ENCODE assay signal across 20 cellular contexts in the genomic region with DNA sequence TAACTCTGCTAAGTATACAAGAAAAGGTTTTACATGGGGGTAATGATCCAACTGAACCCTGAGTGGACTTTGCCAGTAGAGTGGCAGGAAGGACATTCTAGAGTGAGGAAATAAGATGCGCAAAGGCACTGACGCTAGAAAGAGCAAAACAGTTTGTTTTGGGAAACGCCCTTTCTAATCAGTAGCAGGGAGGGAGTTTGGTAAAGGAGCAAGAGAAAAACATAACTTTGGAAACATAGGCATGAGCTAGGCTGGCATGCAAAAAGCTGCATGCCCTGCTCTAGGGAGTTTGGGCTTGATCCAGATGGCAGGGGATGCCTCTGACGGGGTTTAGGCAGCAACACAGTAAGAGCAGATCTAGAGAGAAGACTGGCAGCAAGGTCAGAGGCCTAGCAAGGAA.
DNase-seq lines count a peak whose midpoint lies in the region; ATAC-seq, FAIRE-seq and TF ChIP-seq lines count a peak whose summit lies in the region.
"Had no signal": no experiment of that assay in that cellular context is flagged by ENCODE, and none has a peak within 500 bp of the region (broad histone marks: within the 10 kb centered on the region; RNA-seq: fewer than 3 reads in every experiment).

No MANE protein-coding gene starts in this region.

- H3K36me3 ChIP-seq in K562 (ENCODE audit: control insufficient read depth, insufficient read depth, low read length) (peaks cover 3% of the 10 kb centered on the region; the same call in 1 of the 3 replicates), gastroesophageal sphincter (peaks cover 0 to 43% of the 10 kb centered on the region in 2 donors), mesenchymal stem cell (ENCODE audit: control insufficient read depth in 1 of 2, insufficient read depth in 2 of 2, low read depth in 1 of 2, low read length in 2 of 2) (peaks cover 13 to 98% of the 10 kb centered on the region in 2 experiments), upper lobe of right lung (peaks cover 40% of the 10 kb centered on the region)

- no peaks in the 10 kb centered on the region for H3K9me3 ChIP-seq in K562 (replicated peaks; ENCODE audit: control insufficient read depth, insufficient read depth, low read depth, low read length)
- no peaks in the 10 kb centered on the region for H3K9me3 ChIP-seq in gastroesophageal sphincter
- no peaks in the 10 kb centered on the region for H3K9me3 ChIP-seq in mesenchymal stem cell (ENCODE audit: control insufficient read depth, low read length)
- no peaks in the 10 kb centered on the region for H3K9me3 ChIP-seq in upper lobe of right lung
- H3K9me3 ChIP-seq: BE2C had no signal

- no peak overlapping the region for H2BK15ac ChIP-seq in mesenchymal stem cell (ENCODE audit: low read depth, poor library complexity, severe bottlenecking)

- H3K9ac ChIP-seq in K562 (ENCODE audit: insufficient read depth in 1 of 2, low read depth in 2 of 2, low read length in 2 of 2), result peak overlapping the region; percentile 15 to 43; a peak in 1 of 4 replicates
- no peak overlapping the region for H3K9ac ChIP-seq in mesenchymal stem cell (ENCODE audit: low read length)
- H3K9ac ChIP-seq: neural progenitor cell had no signal

- DNase-seq in K562 (ENCODE audit: extremely low read depth in 1 of 4, low spot score in 3 of 4) (peak in 2 of 4 experiments; percentile 19 to 23), mesenchymal stem cell (no peak), upper lobe of right lung (no peak), HTR-8/SVneo (ENCODE audit: insufficient read length, low spot score) (no peak)
- no peak for DNase-seq in activated effector memory CD4-positive, alpha-beta T cell treated with anti-CD3 and anti-CD28 coated beads, Interleukin-2, amount 50 U/mL, for 16 hours
- DNase-seq: activated B cell treated with CpG ODN at 0.5 μM for 24 hours; activated CD8-positive, alpha-beta memory T cell treated with anti-CD3 and anti-CD28 coated beads for 24 hours; BE2C; GDM1; mesendoderm; MV-4-11; NCI-H2029 treated with DMSO at 0.1 percent for 48 hours; NCI-H510A; SHP77 treated with DMSO at 0.1 percent for 48 hours; stimulated activated naive CD8-positive, alpha-beta T cell treated with anti-CD3 and anti-CD28 coated beads, Interleukin-15, amount 100 ng/mL, for 72 hours; T-helper 2 cell had no signal

- no peak for TF ChIP-seq CTCF in K562 (IDR thresholded peaks at IDR 0.05 in 2 of 3, conservative IDR thresholded peaks at IDR 0.05 in 1 of 3; ENCODE audit: insufficient read depth in 2 of 3, low read depth in 1 of 3, low read length in 3 of 3)
- TF ChIP-seq CTCF in gastroesophageal sphincter (IDR thresholded peaks at IDR 0.05), result no peak
- TF ChIP-seq CTCF in upper lobe of right lung (IDR thresholded peaks at IDR 0.05), result no peak

- no peaks in the 10 kb centered on the region for H3K27me3 ChIP-seq in K562 (ENCODE audit: control insufficient read depth in 2 of 2, insufficient read depth in 2 of 2, low read length in 2 of 2)
- no peaks in the 10 kb centered on the region for H3K27me3 ChIP-seq in gastroesophageal sphincter
- H3K27me3 ChIP-seq in mesenchymal stem cell (ENCODE audit: control insufficient read depth in 1 of 2, insufficient read depth in 1 of 2, low read length in 2 of 2), result no peaks in the 10 kb centered on the region
- no peaks in the 10 kb centered on the region for H3K27me3 ChIP-seq in upper lobe of right lung
- H3K27me3 ChIP-seq: BE2C, neural progenitor cell had no signal

- H2BK120ac ChIP-seq in mesenchymal stem cell (ENCODE audit: low read depth, low read length), result no peak overlapping the region

- H3K4ac ChIP-seq in mesenchymal stem cell (ENCODE audit: low read depth in 1 of 2, low read length in 2 of 2), result no peak overlapping the region

- H2BK5ac ChIP-seq in mesenchymal stem cell (ENCODE audit: low read depth, low read length, poor library complexity, severe bottlenecking), result no peak overlapping the region

- TF ChIP-seq EP300 in K562 (IDR thresholded peaks at IDR 0.05; ENCODE audit: low read length), result no peak
- TF ChIP-seq EP300 in gastroesophageal sphincter (IDR thresholded peaks at IDR 0.05), result no peak

- H3K23ac ChIP-seq in mesenchymal stem cell (ENCODE audit: low read length in 2 of 2), result no peak overlapping the region

- FAIRE-seq in K562 (lab: Jason Lieb, UNC), result peak; percentile 75
- FAIRE-seq in HTR-8/SVneo (lab: Jason Lieb, UNC), result no peak
- FAIRE-seq: GM12891 had no signal

- 29% methylated on average over 4 of the region's 4 CpGs for WGBS in K562 (ENCODE audit: insufficient coverage, low coverage, missing lambda C conversion rate)
- WGBS in gastroesophageal sphincter (ENCODE audit: low coverage in 1 of 2), 2 donors, result 31 to 47% methylated on average over 4 of the region's 4 CpGs
- 97% methylated on average over 4 of the region's 4 CpGs for WGBS in mesenchymal stem cell

- H3K4me2 ChIP-seq in K562 (ENCODE audit: insufficient read depth, low read length) (peak overlapping the region; percentile 28; the same call in 1 of the 2 replicates), mesenchymal stem cell (ENCODE audit: low read length, poor library complexity, severe bottlenecking) (no peak overlapping the region)
- H3K4me2 ChIP-seq: neural progenitor cell had no signal

- no peaks in the 10 kb centered on the region for H3K9me1 ChIP-seq in K562 (ENCODE audit: control insufficient read depth, insufficient read depth, low read length)

- CTCF ChIA-PET in K562 (lab: Yijun Ruan, JAX; ENCODE audit: low intra/inter-chr PET ratio), result no interaction called here

- no TSS peak for BruUV-seq in K562 (replicated peaks; lab: Mats Ljungman, UMichigan)

- TF ChIP-seq POLR2A in K562 (conservative IDR thresholded peaks at IDR 0.05) (no peak), gastroesophageal sphincter (IDR thresholded peaks at IDR 0.05) (no peak)

- H3K4me3 ChIP-seq in K562 (no peak overlapping the region), gastroesophageal sphincter (no peak overlapping the region), mesenchymal stem cell (ENCODE audit: insufficient read depth in 1 of 2, low read depth in 1 of 2, low read length in 2 of 2) (no peak overlapping the region), upper lobe of right lung (no peak overlapping the region)
- H3K4me3 ChIP-seq: neural progenitor cell had no signal

- POLR2A ChIA-PET in K562 (lab: Yijun Ruan, JAX), result no interaction called here

- intact Hi-C loops in K562 (cut with micrococcal nuclease), result no loop called here
- intact Hi-C loops in upper lobe of right lung (cut with DNase I), result no loop called here

- H4K91ac ChIP-seq in mesenchymal stem cell (ENCODE audit: low read length), result no peak overlapping the region

- H3K4me1 ChIP-seq in K562 (replicated peaks in 1 of 2; ENCODE audit: control insufficient read depth in 2 of 2, insufficient read depth in 2 of 2, low read length in 2 of 2) (peaks cover 0 to 20% of the 10 kb centered on the region in 2 experiments; a peak in 3 of 5 replicates), gastroesophageal sphincter (peaks cover 13 to 83% (median 35%) of the 10 kb centered on the region in 3 donors), mesenchymal stem cell (ENCODE audit: control insufficient read depth, insufficient read depth, low read depth, low read length) (no peaks in the 10 kb centered on the region), upper lobe of right lung (no peaks in the 10 kb centered on the region)
- H3K4me1 ChIP-seq: BE2C, neural progenitor cell had no signal

- H4K8ac ChIP-seq in mesenchymal stem cell (ENCODE audit: low read length), result peak overlapping the region; percentile 21

- no peak for TF ChIP-seq RAD21 in K562 (CRISPR knock-in tag; conservative IDR thresholded peaks at IDR 0.05 in 1 of 2, IDR thresholded peaks at IDR 0.05 in 1 of 2)

- H3K18ac ChIP-seq in mesenchymal stem cell (ENCODE audit: low read depth in 1 of 2, low read length in 2 of 2), result no peak overlapping the region

- no peak overlapping the region for H3K14ac ChIP-seq in mesenchymal stem cell (ENCODE audit: low read length in 2 of 2)

- peak; percentile 75 for ATAC-seq in K562
- no peak for ATAC-seq in gastroesophageal sphincter
- no peak for ATAC-seq in upper lobe of right lung
- no peak for ATAC-seq in HG03439 (IDR thresholded peaks at IDR 0.05; ENCODE audit: unreplicated experiment)

- no peak overlapping the region for H2AK5ac ChIP-seq in mesenchymal stem cell (ENCODE audit: low read length, severe bottlenecking)

- no peak overlapping the region for H2BK12ac ChIP-seq in mesenchymal stem cell (ENCODE audit: low read length in 2 of 2)

- no peaks in the 10 kb centered on the region for H3K79me2 ChIP-seq in K562 (ENCODE audit: control insufficient read depth, insufficient read depth, low read length)

- H3K79me1 ChIP-seq in mesenchymal stem cell (replicated peaks; ENCODE audit: low read length, poor library complexity, severe bottlenecking), result peaks cover 30% of the 10 kb centered on the region

- H3K27ac ChIP-seq in K562 (ENCODE audit: extremely low read depth, low read depth, low read length), result peak overlapping the region; percentile 53; the same call in 2 of the 3 replicates
- peak overlapping the region; percentile 74 to 88 (median 81) for H3K27ac ChIP-seq in gastroesophageal sphincter
- no peak overlapping the region for H3K27ac ChIP-seq in mesenchymal stem cell (ENCODE audit: low read length, poor library complexity, severe bottlenecking)
- peak overlapping the region; percentile 38 for H3K27ac ChIP-seq in upper lobe of right lung
- H3K27ac ChIP-seq: neural progenitor cell had no signal

- H2AFZ ChIP-seq in K562 (ENCODE audit: low read depth, low read length) (peak overlapping the region; percentile 86), mesenchymal stem cell (ENCODE audit: low read depth, low read length) (no peak overlapping the region)
- H2AFZ ChIP-seq: neural progenitor cell had no signal

- no peaks in the 10 kb centered on the region for H4K20me1 ChIP-seq in K562 (replicated peaks; ENCODE audit: control insufficient read depth, insufficient read depth, low read length)

- in situ Hi-C loops in K562 (cut with MboI), result no loop called here

TF ChIP-seq in K562, 482 proteins besides CTCF, POLR2A, EP300 and RAD21:
- TF ChIP-seq HDAC1 (IDR thresholded peaks at IDR 0.05), result no peak
- peak; percentile 34; the same call in 1 of the 2 replicates for TF ChIP-seq CXXC5 (CRISPR knock-in tag; IDR thresholded peaks at IDR 0.05)
- TF ChIP-seq MEF2D (tag; conservative IDR thresholded peaks at IDR 0.05; ENCODE audit: low read depth), result no peak
- TF ChIP-seq CTBP1 (IDR thresholded peaks at IDR 0.05; ENCODE audit: borderline replicate concordance), result peak; percentile 19; the same call in 1 of the 2 replicates
- TF ChIP-seq NRF1 (conservative IDR thresholded peaks at IDR 0.05 in 1 of 2, IDR thresholded peaks at IDR 0.05 in 1 of 2), result peak in 1 of 2 experiments; percentile 39; a peak in 2 of 4 replicates
- TF ChIP-seq SMAD4 (CRISPR knock-in tag; conservative IDR thresholded peaks at IDR 0.05), result 0 out of 2 replicates have a peak, but pooled peaks have one; percentile 13
- TF ChIP-seq KLF1 (tag; IDR thresholded peaks at IDR 0.05), result peak; percentile 94
- TF ChIP-seq SMARCA4 (IDR thresholded peaks at IDR 0.05), result peak; percentile 32; the same call in 1 of the 2 replicates
